In the genomic region with DNA sequence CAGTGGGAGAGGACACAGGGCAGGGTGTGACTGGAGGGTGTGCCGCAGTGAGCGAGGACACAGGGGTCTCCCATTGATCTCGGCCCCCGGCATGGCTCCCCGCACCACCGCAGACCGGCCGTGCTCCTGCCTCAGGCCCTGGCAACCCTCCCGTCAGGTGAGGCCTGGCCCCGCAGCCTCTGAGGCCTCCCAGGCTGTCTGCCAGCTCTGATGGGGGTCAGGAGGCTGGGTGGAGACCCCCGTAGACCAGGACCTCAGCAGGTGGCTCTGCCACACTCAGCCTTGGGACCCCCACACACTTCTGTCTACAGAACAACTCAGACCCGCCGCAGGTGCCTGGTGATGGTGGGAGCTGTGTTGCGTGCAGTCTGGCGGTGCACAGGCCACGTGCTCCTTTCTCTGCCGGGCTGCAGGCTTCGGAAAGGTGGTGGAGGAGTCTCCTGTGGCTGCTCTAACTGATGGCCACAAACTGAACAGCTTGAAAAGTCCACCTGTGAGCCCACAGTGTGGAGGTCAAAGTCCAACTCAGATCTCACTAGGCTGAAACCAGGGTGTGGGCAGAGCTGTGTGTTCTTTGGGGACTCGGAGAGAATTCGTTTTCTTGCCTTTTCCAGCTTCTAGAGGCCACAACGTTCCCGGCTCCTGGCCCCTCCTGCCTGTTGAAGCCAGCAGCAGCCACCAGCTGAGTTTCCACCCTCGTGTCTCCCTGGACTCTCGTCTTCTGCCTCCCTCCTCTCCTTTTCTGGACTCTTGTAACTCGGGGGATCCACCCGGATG, we compare ENCODE assay signal across 1 cellular context.
TF ChIP-seq lines count a peak whose summit lies in the region.

No MANE protein-coding gene starts in this region.

TF ChIP-seq in HepG2, 621 proteins besides CTCF, POLR2A, EP300 and RAD21 (continued from another document):
- TF ChIP-seq, protein P1, sequence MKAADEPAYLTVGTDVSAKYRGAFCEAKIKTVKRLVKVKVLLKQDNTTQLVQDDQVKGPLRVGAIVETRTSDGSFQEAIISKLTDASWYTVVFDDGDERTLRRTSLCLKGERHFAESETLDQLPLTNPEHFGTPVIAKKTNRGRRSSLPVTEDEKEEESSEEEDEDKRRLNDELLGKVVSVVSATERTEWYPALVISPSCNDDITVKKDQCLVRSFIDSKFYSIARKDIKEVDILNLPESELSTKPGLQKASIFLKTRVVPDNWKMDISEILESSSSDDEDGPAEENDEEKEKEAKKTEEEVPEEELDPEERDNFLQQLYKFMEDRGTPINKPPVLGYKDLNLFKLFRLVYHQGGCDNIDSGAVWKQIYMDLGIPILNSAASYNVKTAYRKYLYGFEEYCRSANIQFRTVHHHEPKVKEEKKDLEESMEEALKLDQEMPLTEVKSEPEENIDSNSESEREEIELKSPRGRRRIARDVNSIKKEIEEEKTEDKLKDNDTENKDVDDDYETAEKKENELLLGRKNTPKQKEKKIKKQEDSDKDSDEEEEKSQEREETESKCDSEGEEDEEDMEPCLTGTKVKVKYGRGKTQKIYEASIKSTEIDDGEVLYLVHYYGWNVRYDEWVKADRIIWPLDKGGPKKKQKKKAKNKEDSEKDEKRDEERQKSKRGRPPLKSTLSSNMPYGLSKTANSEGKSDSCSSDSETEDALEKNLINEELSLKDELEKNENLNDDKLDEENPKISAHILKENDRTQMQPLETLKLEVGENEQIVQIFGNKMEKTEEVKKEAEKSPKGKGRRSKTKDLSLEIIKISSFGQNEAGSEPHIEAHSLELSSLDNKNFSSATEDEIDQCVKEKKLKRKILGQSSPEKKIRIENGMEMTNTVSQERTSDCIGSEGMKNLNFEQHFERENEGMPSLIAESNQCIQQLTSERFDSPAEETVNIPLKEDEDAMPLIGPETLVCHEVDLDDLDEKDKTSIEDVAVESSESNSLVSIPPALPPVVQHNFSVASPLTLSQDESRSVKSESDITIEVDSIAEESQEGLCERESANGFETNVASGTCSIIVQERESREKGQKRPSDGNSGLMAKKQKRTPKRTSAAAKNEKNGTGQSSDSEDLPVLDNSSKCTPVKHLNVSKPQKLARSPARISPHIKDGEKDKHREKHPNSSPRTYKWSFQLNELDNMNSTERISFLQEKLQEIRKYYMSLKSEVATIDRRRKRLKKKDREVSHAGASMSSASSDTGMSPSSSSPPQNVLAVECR (CRISPR knock-in tag; IDR thresholded peaks at IDR 0.05; ENCODE audit: borderline replicate concordance), result 0 out of 2 replicates have a peak, but pooled peaks have one; percentile 41
- TF ChIP-seq ZNF879 (CRISPR knock-in tag; IDR thresholded peaks at IDR 0.05) (0 out of 2 replicates have a peak, but pooled peaks have one; percentile 53), MAZ (IDR thresholded peaks at IDR 0.05; ENCODE audit: borderline replicate concordance, low read depth, low read length) (no peak), MAZ (CRISPR knock-in tag; IDR thresholded peaks at IDR 0.05; ENCODE audit: low read depth) (0 out of 2 replicates have a peak, but pooled peaks have one; percentile 37), HNF4G (IDR thresholded peaks at IDR 0.05; ENCODE audit: borderline replicate concordance, low read depth, low read length) (peak; percentile 76), HNF4G (CRISPR knock-in tag; IDR thresholded peaks at IDR 0.05; ENCODE audit: borderline replicate concordance, low read depth) (no peak), SOX6 (IDR thresholded peaks at IDR 0.05) (no peak), SOX6 (CRISPR knock-in tag; IDR thresholded peaks at IDR 0.05) (no peak), MIXL1 (CRISPR knock-in tag; IDR thresholded peaks at IDR 0.05) (no peak)
- TF ChIP-seq, protein P2, sequence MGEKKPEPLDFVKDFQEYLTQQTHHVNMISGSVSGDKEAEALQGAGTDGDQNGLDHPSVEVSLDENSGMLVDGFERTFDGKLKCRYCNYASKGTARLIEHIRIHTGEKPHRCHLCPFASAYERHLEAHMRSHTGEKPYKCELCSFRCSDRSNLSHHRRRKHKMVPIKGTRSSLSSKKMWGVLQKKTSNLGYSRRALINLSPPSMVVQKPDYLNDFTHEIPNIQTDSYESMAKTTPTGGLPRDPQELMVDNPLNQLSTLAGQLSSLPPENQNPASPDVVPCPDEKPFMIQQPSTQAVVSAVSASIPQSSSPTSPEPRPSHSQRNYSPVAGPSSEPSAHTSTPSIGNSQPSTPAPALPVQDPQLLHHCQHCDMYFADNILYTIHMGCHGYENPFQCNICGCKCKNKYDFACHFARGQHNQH (CRISPR knock-in tag; IDR thresholded peaks at IDR 0.05), result peak; percentile 40; the same call in 1 of the 2 replicates
- TF ChIP-seq, protein P3, sequence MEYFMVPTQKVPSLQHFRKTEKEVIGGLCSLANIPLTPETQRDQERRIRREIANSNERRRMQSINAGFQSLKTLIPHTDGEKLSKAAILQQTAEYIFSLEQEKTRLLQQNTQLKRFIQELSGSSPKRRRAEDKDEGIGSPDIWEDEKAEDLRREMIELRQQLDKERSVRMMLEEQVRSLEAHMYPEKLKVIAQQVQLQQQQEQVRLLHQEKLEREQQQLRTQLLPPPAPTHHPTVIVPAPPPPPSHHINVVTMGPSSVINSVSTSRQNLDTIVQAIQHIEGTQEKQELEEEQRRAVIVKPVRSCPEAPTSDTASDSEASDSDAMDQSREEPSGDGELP (IDR thresholded peaks at IDR 0.05; ENCODE audit: borderline replicate concordance, low read depth), result no peak
- TF ChIP-seq, protein P4, sequence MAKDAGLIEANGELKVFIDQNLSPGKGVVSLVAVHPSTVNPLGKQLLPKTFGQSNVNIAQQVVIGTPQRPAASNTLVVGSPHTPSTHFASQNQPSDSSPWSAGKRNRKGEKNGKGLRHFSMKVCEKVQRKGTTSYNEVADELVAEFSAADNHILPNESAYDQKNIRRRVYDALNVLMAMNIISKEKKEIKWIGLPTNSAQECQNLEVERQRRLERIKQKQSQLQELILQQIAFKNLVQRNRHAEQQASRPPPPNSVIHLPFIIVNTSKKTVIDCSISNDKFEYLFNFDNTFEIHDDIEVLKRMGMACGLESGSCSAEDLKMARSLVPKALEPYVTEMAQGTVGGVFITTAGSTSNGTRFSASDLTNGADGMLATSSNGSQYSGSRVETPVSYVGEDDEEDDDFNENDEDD (CRISPR knock-in tag; IDR thresholded peaks at IDR 0.05; ENCODE audit: borderline replicate concordance), result peak; percentile 67; the same call in 1 of the 2 replicates
